Comparison of ENCODE assay signal across 8 cellular contexts in genomic region chrX:111098874-111099273, GRCh38. TPM values are rescaled to one million over a fixed set of nuclear protein-coding genes. Genes with fewer than 3 reads are reported as not detected.
DNase-seq lines count a peak whose midpoint lies in the region; ATAC-seq and TF ChIP-seq lines count a peak whose summit lies in the region.

No MANE protein-coding gene starts in this region.

- H3K27ac ChIP-seq in thyroid gland = no peak overlapping the region

- peaks cover 2 to 22% (median 12%) of the 10 kb centered on the region in 4 donors for H3K4me1 Mint-ChIP-seq in naive thymus-derived CD8-positive, alpha-beta T cell

- 46 to 74% methylated on average over 8 to 12 of the region's 22 CpGs for WGBS in thyroid gland, 2 donors

- H3K36me3 Mint-ChIP-seq in naive thymus-derived CD8-positive, alpha-beta T cell = no peaks in the 10 kb centered on the region

- no peak for TF ChIP-seq POLR2A in thyroid gland (IDR thresholded peaks at IDR 0.05)

- H3K27me3 ChIP-seq in GM06990 (replicated peaks; ENCODE audit: control insufficient read depth, insufficient read depth, low read length) (no peaks in the 10 kb centered on the region), thyroid gland (no peaks in the 10 kb centered on the region), MG63 (no peaks in the 10 kb centered on the region)

- H3K4me3 Mint-ChIP-seq in naive thymus-derived CD8-positive, alpha-beta T cell = peak overlapping the region; percentile 31 to 62 (median 46)

- no peaks in the 10 kb centered on the region for H3K4me1 ChIP-seq in thyroid gland

- DNase-seq in GM06990 (ENCODE audit: extremely low read depth, insufficient read length) (peak; percentile 34), LNCaP clone FGC (ENCODE audit: low read depth) (no peak), thyroid gland (peak; percentile 37 to 50), MG63 (no peak)
- DNase-seq in activated CD4-positive, alpha-beta T cell treated with anti-CD3 and anti-CD28 coated beads, Interleukin-2, amount 50 U/mL, for 4 hours = peak; percentile 50 to 54
- peak; percentile 1 for DNase-seq in effector CD8-positive, alpha-beta T cell (lab: John Stamatoyannopoulos, UW)
- DNase-seq in naive thymus-derived CD8-positive, alpha-beta T cell = peak; percentile 3 to 70 (median 33)

- ATAC-seq in GM21723 (IDR thresholded peaks at IDR 0.05; ENCODE audit: unreplicated experiment) = peak; percentile 66
- peak; percentile 63 for ATAC-seq in naive thymus-derived CD8-positive, alpha-beta T cell

- intact Hi-C loops in thyroid gland (cut with DNase I) = no loop called here

- H3K9me3 Mint-ChIP-seq in naive thymus-derived CD8-positive, alpha-beta T cell = no peaks in the 10 kb centered on the region

- POLR2A ChIA-PET in naive thymus-derived CD8-positive, alpha-beta T cell (lab: Charles Lee) = no interaction called here

- H3K9me3 ChIP-seq in thyroid gland = no peaks in the 10 kb centered on the region
- no peaks in the 10 kb centered on the region for H3K9me3 ChIP-seq in MG63

- peak; percentile 87 for TF ChIP-seq CTCF in GM06990 (IDR thresholded peaks at IDR 0.05; ENCODE audit: insufficient read depth, low read length, poor library complexity, severe bottlenecking)
- peak; percentile 66 for TF ChIP-seq CTCF in LNCaP clone FGC (IDR thresholded peaks at IDR 0.05; ENCODE audit: control insufficient read depth, extremely low read depth, insufficient read depth)
- peak; percentile 11 to 61 (median 48) for TF ChIP-seq CTCF in thyroid gland (IDR thresholded peaks at IDR 0.05)

- peaks cover 3 to 30% (median 15%) of the 10 kb centered on the region in 5 donors for H3K27me3 Mint-ChIP-seq in naive thymus-derived CD8-positive, alpha-beta T cell

- H3K4me3 ChIP-seq in GM06990 (replicated peaks; ENCODE audit: low read depth, low read length) (no peak overlapping the region), LNCaP clone FGC (ENCODE audit: low read depth, low read length) (no peak overlapping the region), thyroid gland (replicated peaks in 1 of 3) (no peak overlapping the region), MG63 (no peak overlapping the region)

- H3K36me3 ChIP-seq in GM06990 (ENCODE audit: control insufficient read depth, insufficient read depth, low read length) (no peaks in the 10 kb centered on the region), thyroid gland (no peaks in the 10 kb centered on the region), MG63 (no peaks in the 10 kb centered on the region)

- H3K27ac Mint-ChIP-seq in naive thymus-derived CD8-positive, alpha-beta T cell = peak overlapping the region in 3 of 10 donors; percentile 22 to 43 (median 28)

RNA-seq across cellular contexts. Expression of gene PAK3, which starts 2.9 kb away (rescaled TPM):
- not detected for total RNA-seq in naive thymus-derived CD8-positive, alpha-beta T cell
- not detected for polyA plus RNA-seq in naive thymus-derived CD8-positive, alpha-beta T cell
- total RNA-seq in thyroid gland = 10 to 100 TPM; 20.3 to 50.0 (median 36.4) TPM
- not detected in 2 replicates for total RNA-seq in MG63 (2014; rRNA removed; shearing (Covaris generic); ENCODE audit: low replicate concordance)

Comparison
In these comparisons a context has a peak if more than half of its experiments do, and no peak if none do; other contexts are left out.
1. DNase-seq: peak in GM06990 (single experiment), activated CD4-positive, alpha-beta T cell treated with anti-CD3 and anti-CD28 coated beads, Interleukin-2, amount 50 U/mL, for 4 hours (2 of 2), effector CD8-positive, alpha-beta T cell (single experiment), naive thymus-derived CD8-positive, alpha-beta T cell (10 of 10) and thyroid gland (2 of 2); none in LNCaP clone FGC (single experiment) and MG63 (single experiment).
2. RNA of gene PAK3, which starts 2.9 kb away (total RNA-seq): 20.3 to 50.0 TPM in thyroid gland; not detected in naive thymus-derived CD8-positive, alpha-beta T cell and not detected in MG63; every median in the first group is over 10 times any median in the second.
3. Peak in every context shown above with its lines, with median percentiles within 50 percentile points of each other: CTCF ChIP-seq.